ENCODE assay signal across 13 cellular contexts in the genomic region with DNA sequence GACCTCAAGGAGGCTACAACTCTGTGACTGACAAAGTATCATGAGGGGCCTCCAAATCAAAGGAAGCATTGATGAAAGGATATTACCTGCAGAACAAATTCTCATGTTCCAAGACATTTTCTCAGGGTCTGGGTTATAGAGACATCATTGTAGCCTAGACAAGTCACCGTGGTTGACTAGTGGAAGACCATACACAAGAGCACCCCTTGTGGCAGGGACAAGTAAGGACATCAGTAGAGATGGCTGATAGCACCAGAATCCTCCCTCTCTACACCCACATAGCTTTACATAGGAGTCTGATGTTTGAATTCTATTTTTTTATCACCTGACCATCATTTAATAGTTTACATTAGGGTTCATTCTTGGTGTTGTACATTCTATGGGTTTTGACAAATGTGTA. TPM values are rescaled to one million over a fixed set of nuclear protein-coding genes. Genes with fewer than 3 reads are reported as not detected.
DNase-seq lines count a peak whose midpoint lies in the region; ATAC-seq and TF ChIP-seq lines count a peak whose summit lies in the region.
"Had no signal": no experiment of that assay in that cellular context is flagged by ENCODE, and none has a peak within 500 bp of the region (broad histone marks: within the 10 kb centered on the region; RNA-seq: fewer than 3 reads in every experiment).

No MANE protein-coding gene starts in this region.

- H3K27ac ChIP-seq in DND-41 (ENCODE audit: low read length), result no peak overlapping the region
- H3K27ac ChIP-seq: VCaP had no signal

- no peaks in the 10 kb centered on the region for H3K4me1 ChIP-seq in DND-41 (ENCODE audit: insufficient read depth, low read length)

- H3K4me2 ChIP-seq in DND-41 (ENCODE audit: insufficient read depth, low read length), result no peak overlapping the region

- no peaks in the 10 kb centered on the region for H3K9me3 ChIP-seq in DND-41 (ENCODE audit: insufficient read depth, low read length, severe bottlenecking)

- no peak overlapping the region for H2AFZ ChIP-seq in DND-41 (ENCODE audit: low read depth, low read length)

- peaks cover 9 to 45% (median 17%) of the 10 kb centered on the region in 6 donors for H3K9me3 Mint-ChIP-seq in immature natural killer cell

- DNase-seq in DND-41 (no peak), NCI-H2171 treated with DMSO at 0.1 percent for 48 hours (lab: John Stamatoyannopoulos, UW) (peak; percentile 12), epithelial cell of esophagus (ENCODE audit: low read depth) (peak; percentile 1), immature natural killer cell (no peak), SKM-1 (lab: John Stamatoyannopoulos, UW; ENCODE audit: unreplicated experiment) (no peak)
- DNase-seq in activated naive CD4-positive, alpha-beta T cell treated with anti-CD3 and anti-CD28 coated beads, Interleukin-2, amount 50 U/mL, for 16 hours, result no peak
- no peak for DNase-seq in stimulated activated naive CD8-positive, alpha-beta T cell treated with anti-CD3 and anti-CD28 coated beads, Interleukin-15, Interleukin-2, amounts not matched to agents 100 U/mL and 50 U/mL, for 24 hours
- DNase-seq: activated gamma-delta T cell; naive B cell; NCI-H748 treated with DMSO at 0.1 percent for 48 hours; stimulated activated naive CD4-positive, alpha-beta T cell had no signal

- no peaks in the 10 kb centered on the region for H3K27me3 Mint-ChIP-seq in immature natural killer cell (ENCODE audit: low read depth in 3 of 3)
- H3K27me3 Mint-ChIP-seq: naive B cell had no signal

- H3K4me3 Mint-ChIP-seq in immature natural killer cell, result no peak overlapping the region
- H3K4me3 Mint-ChIP-seq: naive B cell had no signal

- no peaks in the 10 kb centered on the region for H3K79me2 ChIP-seq in DND-41 (ENCODE audit: insufficient read depth, low read length)

- H3K36me3 Mint-ChIP-seq in immature natural killer cell, result no peaks in the 10 kb centered on the region
- H3K36me3 Mint-ChIP-seq: naive B cell had no signal

- no peak overlapping the region for H3K27ac Mint-ChIP-seq in immature natural killer cell
- H3K27ac Mint-ChIP-seq: naive B cell had no signal

- H3K4me3 ChIP-seq in DND-41 (ENCODE audit: low read depth in 1 of 2, low read length in 2 of 2) (no peak overlapping the region), epithelial cell of esophagus (ENCODE audit: low read length) (no peak overlapping the region)

- no peaks in the 10 kb centered on the region for H3K4me1 Mint-ChIP-seq in immature natural killer cell
- H3K4me1 Mint-ChIP-seq: naive B cell had no signal

- 0 out of 3 replicates have a peak, but pooled peaks have one; percentile 44 for ATAC-seq in DND-41 (ENCODE audit: insufficient read depth, low read depth)
- peak; percentile 56 for ATAC-seq in GM21717 (IDR thresholded peaks at IDR 0.05; ENCODE audit: unreplicated experiment)
- ATAC-seq in stimulated activated naive CD8-positive, alpha-beta T cell treated with anti-CD3 and anti-CD28 coated beads, Interleukin-15, Interleukin-2, amounts not matched to agents 100 U/mL and 50 U/mL, for 24 hours, result no peak

- no peaks in the 10 kb centered on the region for H3K27me3 ChIP-seq in DND-41 (ENCODE audit: insufficient read depth, low read length, poor library complexity)

- H4K20me1 ChIP-seq in DND-41 (ENCODE audit: insufficient read depth, low read length), result no peaks in the 10 kb centered on the region

- peak; percentile 56 for TF ChIP-seq CTCF in DND-41 (IDR thresholded peaks at IDR 0.05; ENCODE audit: borderline replicate concordance, extremely low read depth, low read length, poor library complexity, severe bottlenecking)
- peak; percentile 33 for TF ChIP-seq CTCF in epithelial cell of esophagus (IDR thresholded peaks at IDR 0.05; ENCODE audit: insufficient read depth, low read depth, low read length, missing control alignments)

- H3K9ac ChIP-seq in DND-41 (ENCODE audit: low read depth, low read length), result no peak overlapping the region

- no peaks in the 10 kb centered on the region for H3K36me3 ChIP-seq in DND-41 (ENCODE audit: insufficient read depth, low read length)

RNA-seq across cellular contexts. Expression of a gene that starts 32.5 kb away (rescaled TPM):
- not detected for polyA plus RNA-seq in immature natural killer cell

Comparison
In these comparisons a context has a peak if more than half of its experiments do, and no peak if none do; other contexts are left out.
1. DNase-seq: peak in NCI-H2171 treated with DMSO at 0.1 percent for 48 hours (single experiment) and epithelial cell of esophagus (single experiment); none in DND-41 (single experiment), immature natural killer cell (0 of 3), activated naive CD4-positive, alpha-beta T cell treated with anti-CD3 and anti-CD28 coated beads, Interleukin-2, amount 50 U/mL, for 16 hours (single experiment), stimulated activated naive CD8-positive, alpha-beta T cell treated with anti-CD3 and anti-CD28 coated beads, Interleukin-15, Interleukin-2, amounts not matched to agents 100 U/mL and 50 U/mL, for 24 hours (single experiment) and SKM-1 (single experiment).